In genomic region chr6:137708481-137708880, GRCh38 we compare ENCODE assay signal across 10 cellular contexts.
DNase-seq lines count a peak whose midpoint lies in the region; ATAC-seq, FAIRE-seq and TF ChIP-seq lines count a peak whose summit lies in the region.
"Had no signal": no experiment of that assay in that cellular context is flagged by ENCODE, and none has a peak within 500 bp of the region (broad histone marks: within the 10 kb centered on the region; RNA-seq: fewer than 3 reads in every experiment).

No MANE protein-coding gene starts in this region.

- BruUV-seq in GM12878 (replicated peaks; lab: Mats Ljungman, UMichigan): no TSS peak

- H3K27ac ChIP-seq in DND-41 (ENCODE audit: low read length): peak overlapping the region; percentile 72
- H3K27ac ChIP-seq in OCI-LY3 (ENCODE audit: low read length): peak overlapping the region; percentile 8; the same call in 1 of the 2 replicates
- peak overlapping the region; percentile 64 for H3K27ac ChIP-seq in GM12878 (ENCODE audit: control insufficient read depth, insufficient read depth)
- no peak overlapping the region for H3K27ac ChIP-seq in psoas muscle
- no peak overlapping the region for H3K27ac ChIP-seq in mesendoderm (ENCODE audit: low read depth, low read length)
- H3K27ac ChIP-seq: HL-60, testis had no signal

- POLR2A ChIA-PET in GM12878 (lab: Charles Lee): interaction anchor here (0.5 to 2.0 kb wide), 20 partner anchors 32 to 298 kb away, joined by 3 to 21 read pairs (median 3); partner anchors contain the start of gene TNFAIP3

- DNase-seq in DND-41: no peak
- DNase-seq in GM12878 (ENCODE audit: low read depth, low spot score): no peak
- DNase-seq in psoas muscle: no peak
- no peak for DNase-seq in DMS 273 treated with DMSO at 0.1 percent for 48 hours (lab: John Stamatoyannopoulos, UW)
- no peak for DNase-seq in mesendoderm

- H3K9me3 ChIP-seq in DND-41 (ENCODE audit: insufficient read depth, low read length, severe bottlenecking) (no peaks in the 10 kb centered on the region), OCI-LY3 (ENCODE audit: insufficient read depth, low read length) (no peaks in the 10 kb centered on the region), GM12878 (replicated peaks; ENCODE audit: control insufficient read depth, insufficient read depth, low read length) (peaks cover 2% of the 10 kb centered on the region; the same call in 2 of the 3 replicates), psoas muscle (no peaks in the 10 kb centered on the region)
- H3K9me3 ChIP-seq: MG63, testis had no signal

- TF ChIP-seq CTCF in DND-41 (IDR thresholded peaks at IDR 0.05; ENCODE audit: borderline replicate concordance, extremely low read depth, low read length, poor library complexity, severe bottlenecking) (no peak), OCI-LY3 (IDR thresholded peaks at IDR 0.05; ENCODE audit: low read depth, low read length) (no peak), GM12878 (IDR thresholded peaks at IDR 0.05 in 2 of 3, conservative IDR thresholded peaks at IDR 0.05 in 1 of 3; ENCODE audit: control insufficient read depth in 2 of 3, extremely low read depth in 1 of 3, insufficient read depth in 1 of 3, low read depth in 3 of 3, low read length in 3 of 3) (no peak), psoas muscle (IDR thresholded peaks at IDR 0.05) (no peak)

- RAD21 ChIA-PET in GM12878 (lab: Charles Lee; ENCODE audit: unreplicated experiment): interaction anchor here (0.5 to 3.0 kb wide), 44 partner anchors 8 to 394 kb away, joined by 3 to 50 read pairs (median 6); partner anchors contain the start of gene TNFAIP3

- no peak overlapping the region for H2BK120ac ChIP-seq in mesendoderm (ENCODE audit: low read depth, low read length)

- H3K27me3 ChIP-seq in DND-41 (ENCODE audit: insufficient read depth, low read length, poor library complexity) (no peaks in the 10 kb centered on the region), OCI-LY3 (ENCODE audit: low read depth, low read length) (no peaks in the 10 kb centered on the region), GM12878 (replicated peaks in 1 of 2; ENCODE audit: control insufficient read depth in 2 of 2, insufficient read depth in 2 of 2, low read length in 1 of 2) (no peaks in the 10 kb centered on the region), psoas muscle (ENCODE audit: insufficient read depth in 3 of 3, low read length in 2 of 3) (no peaks in the 10 kb centered on the region), mesendoderm (ENCODE audit: insufficient read depth, low read length, poor library complexity) (no peaks in the 10 kb centered on the region)
- H3K27me3 ChIP-seq: MG63, testis had no signal

- H3K9ac ChIP-seq in DND-41 (ENCODE audit: low read depth, low read length): peak overlapping the region; percentile 42
- H3K9ac ChIP-seq in OCI-LY3 (ENCODE audit: low read length): peak overlapping the region; percentile 52
- H3K9ac ChIP-seq in GM12878 (ENCODE audit: control insufficient read depth, insufficient read depth, low read length): 0 out of 2 replicates have a peak overlapping the region, but pooled peaks have one; percentile 13
- no peak overlapping the region for H3K9ac ChIP-seq in mesendoderm (ENCODE audit: low read length)

- H3K4me1 ChIP-seq in DND-41 (ENCODE audit: insufficient read depth, low read length) (peaks cover 57% of the 10 kb centered on the region), OCI-LY3 (ENCODE audit: low read length) (peaks cover 61% of the 10 kb centered on the region), GM12878 (ENCODE audit: control insufficient read depth, insufficient read depth, low read length) (peaks cover 39% of the 10 kb centered on the region), psoas muscle (peaks cover 7% of the 10 kb centered on the region), mesendoderm (ENCODE audit: control insufficient read depth, low read depth, low read length) (no peaks in the 10 kb centered on the region)

- in situ Hi-C loops in GM12878 (cut with MboI): loop anchor here (5.0 to 10.0 kb wide), 4 partner anchors 94 to 296 kb away; partner anchors contain the start of gene TNFAIP3

- TF ChIP-seq RAD21 in GM12878 (IDR thresholded peaks at IDR 0.05; ENCODE audit: insufficient read depth, low read depth, low read length): no peak

- H4K20me1 ChIP-seq in DND-41 (ENCODE audit: insufficient read depth, low read length): no peaks in the 10 kb centered on the region
- H4K20me1 ChIP-seq in OCI-LY3 (ENCODE audit: insufficient read depth, low read length): no peaks in the 10 kb centered on the region
- H4K20me1 ChIP-seq in GM12878 (ENCODE audit: control insufficient read depth, insufficient read depth): no peaks in the 10 kb centered on the region

- H3K79me1 ChIP-seq in mesendoderm (ENCODE audit: low read length): no peaks in the 10 kb centered on the region

- no peak overlapping the region for H2BK5ac ChIP-seq in mesendoderm (ENCODE audit: low read length)

- no peak overlapping the region for H3K56ac ChIP-seq in mesendoderm (ENCODE audit: low read length)

- peak overlapping the region; percentile 53 for H3K4me2 ChIP-seq in DND-41 (ENCODE audit: insufficient read depth, low read length)
- H3K4me2 ChIP-seq in OCI-LY3 (ENCODE audit: low read length): peak overlapping the region; percentile 82
- peak overlapping the region; percentile 64; the same call in 1 of the 2 replicates for H3K4me2 ChIP-seq in GM12878 (ENCODE audit: control insufficient read depth, insufficient read depth)
- H3K4me2 ChIP-seq in mesendoderm (ENCODE audit: low read length): no peak overlapping the region

- no peak overlapping the region for H3K23ac ChIP-seq in mesendoderm (ENCODE audit: low read length)

- TF ChIP-seq POLR2A in GM12878 (IDR thresholded peaks at IDR 0.05; ENCODE audit: low read depth, low read length): no peak

- no peak overlapping the region for H4K5ac ChIP-seq in mesendoderm (ENCODE audit: low read length)

- peak overlapping the region; percentile 63 for H2AFZ ChIP-seq in DND-41 (ENCODE audit: low read depth, low read length)
- H2AFZ ChIP-seq in OCI-LY3 (ENCODE audit: low read depth, low read length): no peak overlapping the region
- no peak overlapping the region; the same call in 1 of the 2 replicates for H2AFZ ChIP-seq in GM12878 (ENCODE audit: control insufficient read depth, low read depth, low read length)

- H2AK5ac ChIP-seq in mesendoderm (ENCODE audit: low read length): no peak overlapping the region

- CTCF ChIA-PET in GM12878 (lab: Yijun Ruan, JAX): interaction anchor here (0.6 to 3.0 kb wide), 44 partner anchors 9 to 715 kb away, joined by 3 to 84 read pairs (median 5); partner anchors contain the start of gene TNFAIP3

- H3K4me3 ChIP-seq in DND-41 (ENCODE audit: low read depth in 1 of 2, low read length in 2 of 2): no peak overlapping the region
- peak overlapping the region; percentile 53 for H3K4me3 ChIP-seq in OCI-LY3 (ENCODE audit: low read length)
- H3K4me3 ChIP-seq in GM12878: peak overlapping the region; percentile 25; the same call in 1 of the 2 replicates
- H3K4me3 ChIP-seq in psoas muscle: peak overlapping the region; percentile 35
- H3K4me3 ChIP-seq in mesendoderm (ENCODE audit: low read length): no peak overlapping the region
- H3K4me3 ChIP-seq: MG63, testis had no signal

- intact Hi-C loops in GM12878 (cut with micrococcal nuclease; ENCODE audit: unreplicated experiment): loop anchor here (1.0 to 5.0 kb wide), 6 partner anchors 36 to 232 kb away; partner anchors contain the start of gene TNFAIP3
- intact Hi-C loops in psoas muscle (cut with DNase I): loop anchor here (2.0 to 5.0 kb wide), 6 partner anchors 42 to 399 kb away; partner anchors contain the start of gene PERP (in 1 of the 2)

- no peak for TF ChIP-seq EP300 in GM12878 (IDR thresholded peaks at IDR 0.05; ENCODE audit: borderline replicate concordance in 1 of 2, control insufficient read depth in 1 of 2, low read depth in 2 of 2, low read length in 2 of 2)

- no peak overlapping the region for H3K18ac ChIP-seq in mesendoderm (ENCODE audit: low read length)

- H3K79me2 ChIP-seq in DND-41 (ENCODE audit: insufficient read depth, low read length): no peaks in the 10 kb centered on the region
- H3K79me2 ChIP-seq in OCI-LY3 (ENCODE audit: low read length): peaks cover 14% of the 10 kb centered on the region
- peaks cover 12% of the 10 kb centered on the region for H3K79me2 ChIP-seq in GM12878 (ENCODE audit: control insufficient read depth, insufficient read depth, low read length)
- H3K79me2 ChIP-seq in mesendoderm (ENCODE audit: control insufficient read depth, insufficient read depth, low read length): no peaks in the 10 kb centered on the region

- no peaks in the 10 kb centered on the region for H3K36me3 ChIP-seq in DND-41 (ENCODE audit: insufficient read depth, low read length)
- H3K36me3 ChIP-seq in OCI-LY3 (replicated peaks; ENCODE audit: low read depth, low read length): no peaks in the 10 kb centered on the region
- no peaks in the 10 kb centered on the region for H3K36me3 ChIP-seq in GM12878 (ENCODE audit: control insufficient read depth in 2 of 2, insufficient read depth in 2 of 2, low read length in 1 of 2)
- H3K36me3 ChIP-seq in psoas muscle (ENCODE audit: insufficient read depth in 1 of 2, low read depth in 1 of 2): no peaks in the 10 kb centered on the region
- H3K36me3 ChIP-seq in mesendoderm (ENCODE audit: control insufficient read depth, insufficient read depth, low read length): no peaks in the 10 kb centered on the region
- H3K36me3 ChIP-seq: MG63 had no signal

- no peak overlapping the region for H4K8ac ChIP-seq in mesendoderm (ENCODE audit: low read depth, low read length)

- ATAC-seq in DND-41 (ENCODE audit: insufficient read depth, low read depth) (no peak), GM12878 (no peak), psoas muscle (no peak), GM21528 (IDR thresholded peaks at IDR 0.05; ENCODE audit: low FRiP score, unreplicated experiment) (no peak)

- no peak for FAIRE-seq in GM12878 (lab: Jason Lieb, UNC)

- H2BK15ac ChIP-seq in mesendoderm (replicated peaks; ENCODE audit: low read depth): no peak overlapping the region

- WGBS in GM12878 (ENCODE audit: insufficient coverage, insufficient replicate concordance, low lambda C conversion rate, missing lambda C conversion rate): 0% methylated on average over 1 of the region's 1 CpG
- WGBS in psoas muscle, 3 donors: 15 to 44% (median 34%) methylated on average over 1 of the region's 1 CpG
- WGBS in mesendoderm (ENCODE audit: extremely low coverage, insufficient coverage, low lambda C conversion rate): no CpG with 5 or more reads among the region's 1 CpG

- H3K4ac ChIP-seq in mesendoderm (ENCODE audit: low read depth, low read length): no peak overlapping the region

- SMC1A ChIA-PET in GM12878 (lab: Charles Lee; ENCODE audit: uncharacterized antibody, unreplicated experiment): interaction anchor here (0.6 to 6.6 kb wide), 51 partner anchors 9 to 400 kb away, joined by 3 to 117 read pairs (median 5); partner anchors contain the start of gene TNFAIP3

TF ChIP-seq in GM12878, 131 proteins besides CTCF, POLR2A, EP300 and RAD21 (continues in another document):
- TF ChIP-seq ZNF622 (IDR thresholded peaks at IDR 0.05) (no peak), NFYA (IDR thresholded peaks at IDR 0.05; ENCODE audit: borderline replicate concordance, low read depth, low read length) (no peak)

Comparison
In these comparisons a context has a peak if more than half of its experiments do, and no peak if none do; other contexts are left out.
1. H3K27ac ChIP-seq: peak in DND-41 (single experiment), OCI-LY3 (single experiment) and GM12878 (single experiment); none in psoas muscle (single experiment) and mesendoderm (single experiment).
2. H3K4me3 ChIP-seq: peak in OCI-LY3 (single experiment), GM12878 (single experiment) and psoas muscle (single experiment); none in DND-41 (0 of 2) and mesendoderm (single experiment).